ENCODE assay signal across 11 cellular contexts in the genomic region with DNA sequence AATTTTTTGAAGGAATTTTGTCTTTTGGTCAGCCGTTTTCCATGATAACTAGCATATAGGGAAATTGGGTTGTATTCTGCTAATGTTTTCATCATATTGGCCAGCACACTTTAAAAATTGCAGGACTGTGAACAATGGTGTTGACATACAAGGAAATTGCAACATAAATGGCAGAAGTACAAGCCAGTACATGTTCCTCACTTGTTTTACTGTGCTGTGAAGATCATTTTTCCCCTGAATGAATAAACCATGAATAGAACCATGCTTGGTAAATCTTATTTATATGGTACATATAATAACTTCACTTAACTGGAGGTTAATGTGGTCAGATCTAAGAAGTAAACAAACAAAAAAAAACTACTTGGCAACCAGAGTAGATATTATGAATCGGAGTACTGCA. TPM values are rescaled to one million over a fixed set of nuclear protein-coding genes. Genes with fewer than 3 reads are reported as not detected.
DNase-seq lines count a peak whose midpoint lies in the region; ATAC-seq and TF ChIP-seq lines count a peak whose summit lies in the region.
"Had no signal": no experiment of that assay in that cellular context is flagged by ENCODE, and none has a peak within 500 bp of the region (broad histone marks: within the 10 kb centered on the region; RNA-seq: fewer than 3 reads in every experiment).

No MANE protein-coding gene starts in this region.

- peaks cover 27% of the 10 kb centered on the region for H3K4me1 ChIP-seq in RWPE2 (ENCODE audit: insufficient read depth, poor library complexity, severe bottlenecking)

- H3K9me3 ChIP-seq in RWPE2 (ENCODE audit: severe bottlenecking) = no peaks in the 10 kb centered on the region
- H3K9me3 ChIP-seq: Caco-2 had no signal

- no peaks in the 10 kb centered on the region for H3K27me3 ChIP-seq in RWPE2 (ENCODE audit: insufficient read depth, poor library complexity, severe bottlenecking)

- no peak overlapping the region for H3K4me3 ChIP-seq in RWPE2 (ENCODE audit: severe bottlenecking)

- H3K36me3 ChIP-seq in RWPE2 (ENCODE audit: low read depth) = peaks cover 61% of the 10 kb centered on the region

- TF ChIP-seq CTCF in 22Rv1 (IDR thresholded peaks at IDR 0.05) (no peak), RWPE2 (IDR thresholded peaks at IDR 0.05; ENCODE audit: poor library complexity, severe bottlenecking) (no peak)

- peak; percentile 64 for ATAC-seq in RWPE2 (ENCODE audit: low read depth)
- peak; percentile 69 to 77 for ATAC-seq in left cardiac atrium

- intact Hi-C loops in left cardiac atrium (cut with DNase I) = no loop called here

- DNase-seq in HCEC 1CT (peak; percentile 74), RWPE2 (ENCODE audit: low spot score) (no peak), left cardiac atrium (no peak), ureter (ENCODE audit: low spot score) (no peak)
- DNase-seq in activated naive CD4-positive, alpha-beta T cell treated with anti-CD3 and anti-CD28 coated beads, Interleukin-2, amount 50 U/mL, for 16 hours = no peak
- DNase-seq in activated CD4-positive, alpha-beta T cell treated with anti-CD3 and anti-CD28 coated beads for 1 hour = no peak
- DNase-seq in activated T-cell treated with anti-CD3 and anti-CD28 coated beads, Interleukin-2, amount 50 U/mL, for 1 hour = no peak
- DNase-seq: Caco-2, NCI-H187 treated with DMSO at 0.1 percent for 48 hours, occipital lobe had no signal

- H3K27ac ChIP-seq in 22Rv1 (peak overlapping the region; percentile 34; the same call in 1 of the 2 replicates), RWPE2 (ENCODE audit: poor library complexity, severe bottlenecking) (peak overlapping the region; percentile 62)

RNA-seq across cellular contexts. Expression of a gene that starts 22.8 kb away (rescaled TPM):
- under 1 TPM in 1 of 2 donors, not detected in 1; 0.56 TPM for total RNA-seq in left cardiac atrium
- not detected for total RNA-seq in ureter
- total RNA-seq: Caco-2 had no signal

RNA-seq across cellular contexts. Expression of a gene that starts 39.6 kb away (rescaled TPM):
- 1 to 10 TPM; 3.3 to 7.7 TPM for total RNA-seq in left cardiac atrium
- 6.5 TPM for total RNA-seq in ureter
- total RNA-seq: Caco-2 had no signal

RNA-seq across cellular contexts. Expression of a gene that starts 47.2 kb away (rescaled TPM):
- total RNA-seq in left cardiac atrium (1 to 10 TPM; 1.9 to 5.9 TPM), ureter (2.7 TPM)
- total RNA-seq: Caco-2 had no signal
